18 cellular contexts compared by ENCODE assay signal in the genomic region with DNA sequence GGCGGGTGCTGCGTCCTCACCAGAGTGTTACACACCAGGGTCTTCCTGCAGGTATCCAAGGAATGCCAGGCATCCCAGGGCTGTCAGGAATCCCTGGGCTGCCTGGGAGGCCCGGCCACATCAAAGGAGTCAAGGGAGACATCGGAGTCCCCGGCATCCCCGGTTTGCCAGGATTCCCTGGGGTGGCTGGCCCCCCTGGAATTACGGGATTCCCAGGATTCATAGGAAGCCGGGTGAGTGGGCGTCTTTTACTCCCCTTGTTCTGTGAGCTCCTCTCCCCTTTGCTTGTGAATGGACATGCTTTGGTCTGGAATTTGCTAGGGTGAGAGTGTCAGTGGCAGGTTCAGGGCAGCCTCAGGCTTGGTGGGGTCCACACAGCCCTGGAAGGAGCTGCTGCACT.
DNase-seq lines count a peak whose midpoint lies in the region; ATAC-seq and TF ChIP-seq lines count a peak whose summit lies in the region.
"Had no signal": no experiment of that assay in that cellular context is flagged by ENCODE, and none has a peak within 500 bp of the region (broad histone marks: within the 10 kb centered on the region; RNA-seq: fewer than 3 reads in every experiment).

No MANE protein-coding gene starts in this region.

- no peak overlapping the region for H3K4me3 Mint-ChIP-seq in mesothelial cell of epicardium
- no peak overlapping the region for H3K4me3 Mint-ChIP-seq in CD8-positive, alpha-beta T cell

- TF ChIP-seq CTCF in gastroesophageal sphincter (IDR thresholded peaks at IDR 0.05): no peak
- TF ChIP-seq CTCF in mesothelial cell of epicardium (IDR thresholded peaks at IDR 0.05; ENCODE audit: unreplicated experiment): no peak
- TF ChIP-seq CTCF in CD8-positive, alpha-beta T cell (IDR thresholded peaks at IDR 0.05): no peak
- TF ChIP-seq CTCF in GM20000 (IDR thresholded peaks at IDR 0.05; ENCODE audit: extremely low read depth, missing control alignments): no peak

- POLR2A ChIA-PET in CD8-positive, alpha-beta T cell (lab: Charles Lee): no interaction called here

- no peak overlapping the region for H3K4me3 ChIP-seq in gastroesophageal sphincter
- H3K4me3 ChIP-seq in CD8-positive, alpha-beta T cell (ENCODE audit: low read depth, low read length): no peak overlapping the region
- H3K4me3 ChIP-seq: left ventricle myocardium inferior, psoas muscle, suprapubic skin had no signal

- H3K9me3 ChIP-seq in gastroesophageal sphincter: no peaks in the 10 kb centered on the region
- H3K9me3 ChIP-seq in CD8-positive, alpha-beta T cell (ENCODE audit: low read length): no peaks in the 10 kb centered on the region
- H3K9me3 ChIP-seq: left ventricle myocardium inferior, psoas muscle, suprapubic skin had no signal

- ATAC-seq in gastroesophageal sphincter: peak; percentile 34
- ATAC-seq in CD8-positive, alpha-beta T cell: no peak
- ATAC-seq: foreskin keratinocyte, psoas muscle had no signal

- H3K27me3 Mint-ChIP-seq in mesothelial cell of epicardium (ENCODE audit: low read depth): no peaks in the 10 kb centered on the region
- H3K27me3 Mint-ChIP-seq in CD8-positive, alpha-beta T cell (ENCODE audit: low read depth): peaks cover 2% of the 10 kb centered on the region

- intact Hi-C loops in CD8-positive, alpha-beta T cell (cut with DNase I, micrococcal nuclease): no loop called here

- no peaks in the 10 kb centered on the region for H3K27me3 ChIP-seq in gastroesophageal sphincter
- H3K27me3 ChIP-seq in CD8-positive, alpha-beta T cell (ENCODE audit: insufficient read depth, low read length): no peaks in the 10 kb centered on the region
- H3K27me3 ChIP-seq: foreskin keratinocyte, suprapubic skin had no signal

- H3K27ac ChIP-seq in gastroesophageal sphincter: peak overlapping the region in 3 of 4 donors; percentile 8 to 57 (median 48)
- H3K27ac ChIP-seq in CD8-positive, alpha-beta T cell (ENCODE audit: low read depth, low read length): no peak overlapping the region
- H3K27ac ChIP-seq: foreskin keratinocyte, left ventricle myocardium inferior, psoas muscle, suprapubic skin had no signal

- no peaks in the 10 kb centered on the region for H3K9me3 Mint-ChIP-seq in mesothelial cell of epicardium
- no peaks in the 10 kb centered on the region for H3K9me3 Mint-ChIP-seq in CD8-positive, alpha-beta T cell

- no peak for TF ChIP-seq POLR2A in gastroesophageal sphincter (IDR thresholded peaks at IDR 0.05)

- peaks cover 34% of the 10 kb centered on the region for H3K36me3 Mint-ChIP-seq in mesothelial cell of epicardium
- H3K36me3 Mint-ChIP-seq in CD8-positive, alpha-beta T cell: no peaks in the 10 kb centered on the region

- CTCF ChIA-PET in CD8-positive, alpha-beta T cell (lab: Charles Lee): no interaction called here

- no CpG with 5 or more reads among the region's 9 CpGs for WGBS in gastroesophageal sphincter (ENCODE audit: low coverage in 1 of 2), 2 donors

- DNase-seq in Daoy (ENCODE audit: low read depth) (peak; percentile 13), NCI-H226 (peak; percentile 62), mesothelial cell of epicardium (ENCODE audit: low spot score in 2 of 2, unreplicated experiment in 2 of 2) (peak; percentile 55 to 77), GM20000 (ENCODE audit: low spot score) (no peak), amygdala (lab: John Stamatoyannopoulos, UW) (no peak)
- DNase-seq in activated T-cell treated with anti-CD3 and anti-CD28 coated beads, Interleukin-2, amount 50 U/mL, for 1 hour: no peak
- no peak for DNase-seq in CD8-positive, alpha-beta T cell
- DNase-seq: activated CD4-positive, CD25-positive, alpha-beta regulatory T cell treated with anti-CD3 and anti-CD28 coated beads, Interleukin-2, amount 50 U/mL, for 72 hours; activated naive CD4-positive, alpha-beta T cell treated with Interleukin-2 at 50 U/mL for 16 hours; caudate nucleus; foreskin keratinocyte; left ventricle myocardium inferior; NCI-H2081 treated with DMSO at 0.1 percent for 48 hours; NCI-H774; psoas muscle; T-helper 2 cell had no signal

- H3K4me1 ChIP-seq in gastroesophageal sphincter: no peaks in the 10 kb centered on the region
- no peaks in the 10 kb centered on the region for H3K4me1 ChIP-seq in CD8-positive, alpha-beta T cell (ENCODE audit: insufficient read depth, low read length)
- H3K4me1 ChIP-seq: foreskin keratinocyte, left ventricle myocardium inferior, psoas muscle, suprapubic skin had no signal

- H3K27ac Mint-ChIP-seq in mesothelial cell of epicardium: peak overlapping the region; percentile 67
- no peak overlapping the region for H3K27ac Mint-ChIP-seq in CD8-positive, alpha-beta T cell

- peaks cover 0 to 89% of the 10 kb centered on the region in 2 donors for H3K36me3 ChIP-seq in gastroesophageal sphincter
- H3K36me3 ChIP-seq in CD8-positive, alpha-beta T cell (ENCODE audit: insufficient read depth, low read length): no peaks in the 10 kb centered on the region

- TF ChIP-seq EP300 in gastroesophageal sphincter (IDR thresholded peaks at IDR 0.05): no peak

- peaks cover 12% of the 10 kb centered on the region for H3K4me1 Mint-ChIP-seq in mesothelial cell of epicardium
- H3K4me1 Mint-ChIP-seq in CD8-positive, alpha-beta T cell (ENCODE audit: low read depth): no peaks in the 10 kb centered on the region

Comparison
In these comparisons a context has a peak if more than half of its experiments do, and no peak if none do; other contexts are left out.
1. DNase-seq: peak in Daoy (single experiment), NCI-H226 (single experiment) and mesothelial cell of epicardium (2 of 2); none in activated T-cell treated with anti-CD3 and anti-CD28 coated beads, Interleukin-2, amount 50 U/mL, for 1 hour (single experiment), CD8-positive, alpha-beta T cell (0 of 7), GM20000 (single experiment) and amygdala (0 of 56).